In genomic region chr6:131037194-131037897, GRCh38 we compare ENCODE assay signal across 29 cellular contexts.
"Had no signal": no experiment of that assay in that cellular context is flagged by ENCODE, and none has a peak within 500 bp of the region (broad histone marks: within the 10 kb centered on the region; RNA-seq: fewer than 3 reads in every experiment).

No MANE protein-coding gene starts in this region.

- H3K9me3 ChIP-seq: ascending aorta had no signal

- H3K27me3 ChIP-seq: ascending aorta had no signal

- H3K27ac ChIP-seq: ascending aorta, WERI-Rb-1 had no signal

- ATAC-seq: activated CD8-positive, alpha-beta T cell treated with anti-CD3 and anti-CD28 coated beads for 36 hours; activated T-cell treated with anti-CD3 and anti-CD28 coated beads, Interleukin-2, amount 50 U/mL, for 72 hours; activated T-helper 17 cell treated with anti-CD3 and anti-CD28 coated beads, Interleukin-2, amount 50 U/mL, for 72 hours had no signal

- H3K36me3 ChIP-seq: ascending aorta, WERI-Rb-1 had no signal

- DNase-seq: activated CD4-positive, alpha-beta T cell treated with anti-CD3 and anti-CD28 coated beads for 1 hour; activated CD4-positive, alpha-beta T cell treated with anti-CD3 and anti-CD28 coated beads for 48 hours; activated CD4-positive, alpha-beta T cell treated with anti-CD3 and anti-CD28 coated beads, Interleukin-2, amount 50 U/mL, for 4 hours; activated CD4-positive, CD25-positive, alpha-beta regulatory T cell; activated CD8-positive, alpha-beta T cell treated with anti-CD3 and anti-CD28 coated beads for 36 hours; activated effector memory CD4-positive, alpha-beta T cell treated with anti-CD3 and anti-CD28 coated beads, Interleukin-2, amount 50 U/mL, for 16 hours; activated naive CD4-positive, alpha-beta T cell; activated naive CD4-positive, alpha-beta T cell treated with anti-CD3 and anti-CD28 coated beads, Interleukin-2, amount 50 U/mL, for 16 hours; activated naive CD8-positive, alpha-beta T cell treated with anti-CD3 and anti-CD28 coated beads for 36 hours; activated T-cell treated with anti-CD3 and anti-CD28 coated beads, Interleukin-2, amount 50 U/mL, for 1 hour; activated T-cell treated with anti-CD3 and anti-CD28 coated beads, Interleukin-2, amount 50 U/mL, for 72 hours; amygdala; cerebellar nuclear complex; Karpas-422; KBM-7; NCI-H1105 treated with DMSO at 0.1 percent for 48 hours; NCI-H1436; NCI-H1694; NCI-H1930; NCI-H2081 treated with DMSO at 0.1 percent for 48 hours; NCI-H345; NCI-H526; NCI-H748 treated with DMSO at 0.1 percent for 48 hours; OCI-M1; Right ventricle myocardium superior; T1000; WERI-Rb-1 had no signal
